In genomic region chr19:8240274-8241229, GRCh38 we compare ENCODE assay signal across 8 cellular contexts. TPM values are rescaled to one million over a fixed set of nuclear protein-coding genes. Genes with fewer than 3 reads are reported as not detected.
A peak's percentile ranks its signal among the peaks of the same experiment; 100 is the strongest.
DNase-seq lines count a peak whose midpoint lies in the region; ATAC-seq and TF ChIP-seq lines count a peak whose summit lies in the region.

No MANE protein-coding gene starts in this region.

- intact Hi-C loops in CD14-positive monocyte (cut with micrococcal nuclease), result loop anchor here in 1 of 2 donors (5.0 kb wide), 1 partner anchor 53 kb away; no protein-coding TSS in a partner anchor

- peaks cover 13 to 18% of the 10 kb centered on the region in 2 donors for H3K36me3 Mint-ChIP-seq in CD14-positive monocyte
- peaks cover 44% of the 10 kb centered on the region for H3K36me3 Mint-ChIP-seq in activated CD8-positive, alpha-beta T cell treated with anti-CD3 and anti-CD28 coated beads, Interleukin-2, amount 10 ng/mL, durations not matched to agents 7 days and 5 days (ENCODE audit: low read depth)
- H3K36me3 Mint-ChIP-seq in effector memory CD8-positive, alpha-beta T cell (ENCODE audit: insufficient read depth), result peaks cover 16% of the 10 kb centered on the region

- peak overlapping the region; percentile 21 to 87 for H3K4me3 Mint-ChIP-seq in CD14-positive monocyte
- H3K4me3 Mint-ChIP-seq in activated CD8-positive, alpha-beta T cell treated with anti-CD3 and anti-CD28 coated beads, Interleukin-2, amount 10 ng/mL, durations not matched to agents 7 days and 5 days, result peak overlapping the region; percentile 34
- peak overlapping the region; percentile 45 to 68 for H3K4me3 Mint-ChIP-seq in effector memory CD8-positive, alpha-beta T cell

- H3K4me1 Mint-ChIP-seq in CD14-positive monocyte, result peaks cover 45% of the 10 kb centered on the region
- peaks cover 16% of the 10 kb centered on the region for H3K4me1 Mint-ChIP-seq in activated CD8-positive, alpha-beta T cell treated with anti-CD3 and anti-CD28 coated beads, Interleukin-2, amount 10 ng/mL, durations not matched to agents 7 days and 5 days (ENCODE audit: low read depth)
- peaks cover 26% of the 10 kb centered on the region in 2 donors for H3K4me1 Mint-ChIP-seq in effector memory CD8-positive, alpha-beta T cell (ENCODE audit: low read depth in 2 of 2)

- POLR2A ChIA-PET in activated CD8-positive, alpha-beta T cell treated with anti-CD3 and anti-CD28 coated beads, Interleukin-2, amount 10 ng/mL, durations not matched to agents 7 days and 5 days (lab: Charles Lee), result interaction anchor here (0.6 to 3.2 kb wide), 2 partner anchors 30 to 46 kb away, joined by 3 to 13 read pairs; no protein-coding TSS in a partner anchor

- ATAC-seq in GM21619 (IDR thresholded peaks at IDR 0.05; ENCODE audit: unreplicated experiment) (peak; percentile 47), HG03039 (IDR thresholded peaks at IDR 0.05; ENCODE audit: unreplicated experiment) (no peak)
- peak; percentile 86 for ATAC-seq in activated CD8-positive, alpha-beta T cell treated with anti-CD3 and anti-CD28 coated beads, Interleukin-2, amount 10 ng/mL, durations not matched to agents 7 days and 5 days
- ATAC-seq in effector memory CD8-positive, alpha-beta T cell (replicated peaks), result peak; percentile 98

- peaks cover 16 to 35% (median 26%) of the 10 kb centered on the region in 7 donors for H3K9me3 Mint-ChIP-seq in CD14-positive monocyte
- peaks cover 6% of the 10 kb centered on the region for H3K9me3 Mint-ChIP-seq in activated CD8-positive, alpha-beta T cell treated with anti-CD3 and anti-CD28 coated beads, Interleukin-2, amount 10 ng/mL, durations not matched to agents 7 days and 5 days (ENCODE audit: insufficient read depth)
- no peaks in the 10 kb centered on the region for H3K9me3 Mint-ChIP-seq in effector memory CD8-positive, alpha-beta T cell

- H3K27me3 Mint-ChIP-seq in CD14-positive monocyte (ENCODE audit: low read depth in 3 of 3), result peaks cover 27 to 55% (median 30%) of the 10 kb centered on the region in 3 donors
- H3K27me3 Mint-ChIP-seq in activated CD8-positive, alpha-beta T cell treated with anti-CD3 and anti-CD28 coated beads, Interleukin-2, amount 10 ng/mL, durations not matched to agents 7 days and 5 days (ENCODE audit: low read depth), result no peaks in the 10 kb centered on the region
- H3K27me3 Mint-ChIP-seq in effector memory CD8-positive, alpha-beta T cell, result no peaks in the 10 kb centered on the region

- DNase-seq in CD14-positive monocyte (ENCODE audit: low spot score), result peak; percentile 90
- DNase-seq in NCI-H2107 (lab: John Stamatoyannopoulos, UW), result peak; percentile 25
- peak; percentile 82 for DNase-seq in activated CD8-positive, alpha-beta T cell treated with anti-CD3 and anti-CD28 coated beads, Interleukin-2, amount 10 ng/mL, durations not matched to agents 7 days and 5 days
- peak; percentile 51 to 55 (median 55) for DNase-seq in effector memory CD8-positive, alpha-beta T cell
- peak; percentile 90 for DNase-seq in medulla oblongata (ENCODE audit: extremely low spot score)
- peak; percentile 29 for DNase-seq in stimulated activated CD8-positive, alpha-beta memory T cell treated with anti-CD3 and anti-CD28 coated beads, Interleukin-15, amount 100 ng/mL, for 24 hours (ENCODE audit: low read depth)

- CTCF ChIA-PET in activated CD8-positive, alpha-beta T cell treated with anti-CD3 and anti-CD28 coated beads, Interleukin-2, amount 10 ng/mL, durations not matched to agents 7 days and 5 days (lab: Charles Lee), result interaction anchor here (1.0 to 1.2 kb wide), 3 partner anchors 13 to 86 kb away, joined by 3 to 4 read pairs (median 4); no protein-coding TSS in a partner anchor

- peak overlapping the region in 3 of 7 donors; percentile 62 to 85 (median 71) for H3K27ac Mint-ChIP-seq in CD14-positive monocyte
- peak overlapping the region; percentile 73 for H3K27ac Mint-ChIP-seq in activated CD8-positive, alpha-beta T cell treated with anti-CD3 and anti-CD28 coated beads, Interleukin-2, amount 10 ng/mL, durations not matched to agents 7 days and 5 days
- peak overlapping the region; percentile 86 to 94 for H3K27ac Mint-ChIP-seq in effector memory CD8-positive, alpha-beta T cell

- TF ChIP-seq CTCF in CD14-positive monocyte (IDR thresholded peaks at IDR 0.05), result no peak

RNA-seq across cellular contexts. Expression of gene CERS4, which starts 31.4 kb away (rescaled TPM):
- polyA plus RNA-seq in CD14-positive monocyte, result 10 to 100 TPM; 12.0 to 12.1 TPM
- 10 to 100 TPM; 27.7 to 28.1 TPM for total RNA-seq in activated CD8-positive, alpha-beta T cell treated with anti-CD3 and anti-CD28 coated beads, Interleukin-2, amount 10 ng/mL, durations not matched to agents 7 days and 5 days

Comparison
In these comparisons a context has a peak if more than half of its experiments do, and no peak if none do; other contexts are left out.
1. DNase-seq: peak in every context shown above with its lines; median percentile 90 in CD14-positive monocyte; 90 in medulla oblongata; 82 in activated CD8-positive, alpha-beta T cell treated with anti-CD3 and anti-CD28 coated beads, Interleukin-2, amount 10 ng/mL, durations not matched to agents 7 days and 5 days; 55 in effector memory CD8-positive, alpha-beta T cell; 29 in stimulated activated CD8-positive, alpha-beta memory T cell treated with anti-CD3 and anti-CD28 coated beads, Interleukin-15, amount 100 ng/mL, for 24 hours; 25 in NCI-H2107.